13 cellular contexts compared by ENCODE assay signal in the genomic region with DNA sequence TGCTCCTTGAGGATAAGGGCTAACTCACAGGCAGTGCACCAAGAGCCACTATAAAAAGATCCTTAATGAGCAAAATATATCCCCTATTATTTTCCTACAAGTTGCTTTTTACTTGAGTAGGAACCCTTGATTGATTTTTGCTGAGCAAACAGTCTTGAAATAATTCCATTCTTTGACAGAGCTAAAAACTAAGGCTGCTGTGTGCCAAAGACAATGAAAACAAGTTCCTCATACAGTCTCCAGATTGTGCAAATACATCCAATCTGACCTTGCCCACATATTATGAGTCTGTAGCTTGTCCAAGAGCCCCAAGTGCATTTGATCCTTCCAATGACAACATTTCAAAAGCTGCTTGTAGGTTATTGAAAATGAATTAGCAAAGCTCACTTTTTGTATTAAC.
"Had no signal": no experiment of that assay in that cellular context is flagged by ENCODE, and none has a peak within 500 bp of the region (broad histone marks: within the 10 kb centered on the region; RNA-seq: fewer than 3 reads in every experiment).

No MANE protein-coding gene starts in this region.

- FAIRE-seq: keratinocyte, small intestine had no signal

- H3K36me3 ChIP-seq: transverse colon had no signal

- DNase-seq: activated CD4-positive, alpha-beta T cell treated with anti-CD3 and anti-CD28 coated beads, Interleukin-2, amount 50 U/mL, for 4 hours; activated CD4-positive, CD25-positive, alpha-beta regulatory T cell treated with anti-CD3 and anti-CD28 coated beads, Interleukin-2, amount 50 U/mL, for 72 hours; activated gamma-delta T cell treated with Interleukin-2 at 50 U/mL for 16 hours; activated naive CD8-positive, alpha-beta T cell treated with anti-CD3 and anti-CD28 coated beads, Interleukin-2, amount 10 ng/mL, durations not matched to agents 7 days and 5 days; activated T-cell treated with anti-CD3 and anti-CD28 coated beads, Interleukin-2, amount 50 U/mL, for 72 hours; central memory CD4-positive, alpha-beta T cell; foreskin melanocyte; heart right ventricle; small intestine; T-helper 9 cell; transverse colon had no signal

- H3K4me1 ChIP-seq: parathyroid adenoma had no signal

- ATAC-seq: activated T-cell treated with anti-CD3 and anti-CD28 coated beads, Interleukin-2, amount 50 U/mL, for 72 hours; heart right ventricle had no signal

- H3K27me3 ChIP-seq: heart right ventricle, transverse colon had no signal

- H3K27ac ChIP-seq: heart right ventricle, parathyroid adenoma, transverse colon had no signal

- H3K9ac ChIP-seq: parathyroid adenoma had no signal

- H3K4me3 ChIP-seq: heart right ventricle, transverse colon had no signal

- H3K9me3 ChIP-seq: heart right ventricle, transverse colon had no signal
